ENCODE assay signal across 17 cellular contexts in genomic region chr11:67488155-67488480, GRCh38. TPM values are rescaled to one million over a fixed set of nuclear protein-coding genes. Genes with fewer than 3 reads are reported as not detected.
DNase-seq lines count a peak whose midpoint lies in the region; ATAC-seq and TF ChIP-seq lines count a peak whose summit lies in the region.
"Had no signal": no experiment of that assay in that cellular context is flagged by ENCODE, and none has a peak within 500 bp of the region (broad histone marks: within the 10 kb centered on the region; RNA-seq: fewer than 3 reads in every experiment).

No MANE protein-coding gene starts in this region.

- H3K4me1 Mint-ChIP-seq in CD4-positive, CD25-positive, alpha-beta regulatory T cell, result peaks cover 5 to 67% (median 44%) of the 10 kb centered on the region in 4 donors
- peaks cover 53 to 66% (median 53%) of the 10 kb centered on the region in 3 donors for H3K4me1 Mint-ChIP-seq in CD8-positive, alpha-beta memory T cell
- H3K4me1 Mint-ChIP-seq in activated CD4-positive, alpha-beta memory T cell treated with anti-CD3 and anti-CD28 coated beads, Interleukin-2, amount 10 ng/mL, durations not matched to agents 7 days and 5 days, result peaks cover 59% of the 10 kb centered on the region
- H3K4me1 Mint-ChIP-seq in immature natural killer cell, result peaks cover 47 to 51% of the 10 kb centered on the region in 2 donors

- H3K27me3 ChIP-seq in CD4-positive, CD25-positive, alpha-beta regulatory T cell (ENCODE audit: control insufficient read depth, insufficient read depth, low read length), result no peaks in the 10 kb centered on the region
- no peaks in the 10 kb centered on the region for H3K27me3 ChIP-seq in CD8-positive, alpha-beta memory T cell (ENCODE audit: insufficient read depth, low read length, poor library complexity, severe bottlenecking)
- H3K27me3 ChIP-seq in gastroesophageal sphincter, result no peaks in the 10 kb centered on the region
- H3K27me3 ChIP-seq: heart right ventricle had no signal

- peaks cover 61% of the 10 kb centered on the region for H3K4me1 ChIP-seq in CD4-positive, CD25-positive, alpha-beta regulatory T cell (ENCODE audit: control insufficient read depth, insufficient read depth, low read length, poor library complexity, severe bottlenecking)
- H3K4me1 ChIP-seq in CD8-positive, alpha-beta memory T cell (ENCODE audit: insufficient read depth, low read length), result peaks cover 53% of the 10 kb centered on the region
- peaks cover 0 to 55% (median 18%) of the 10 kb centered on the region in 3 donors for H3K4me1 ChIP-seq in gastroesophageal sphincter

- peaks cover 48% of the 10 kb centered on the region for H3K36me3 ChIP-seq in CD4-positive, CD25-positive, alpha-beta regulatory T cell (ENCODE audit: control insufficient read depth, insufficient read depth, low read length)
- H3K36me3 ChIP-seq in CD8-positive, alpha-beta memory T cell (ENCODE audit: insufficient read depth, low read length), result peaks cover 27% of the 10 kb centered on the region
- H3K36me3 ChIP-seq in gastroesophageal sphincter, result peaks cover 0 to 64% of the 10 kb centered on the region in 2 donors
- H3K36me3 ChIP-seq: prostate gland had no signal

- TF ChIP-seq POLR2A in gastroesophageal sphincter (IDR thresholded peaks at IDR 0.05), result no peak

- TF ChIP-seq CTCF in gastroesophageal sphincter (IDR thresholded peaks at IDR 0.05), result no peak

- WGBS in gastroesophageal sphincter (ENCODE audit: low coverage in 1 of 2), 2 donors, result 50% methylated on average over 1 of the region's 5 CpGs; no CpG with 5 or more reads in 1 of the 2 donors

- no peak overlapping the region for H3K4me3 ChIP-seq in CD4-positive, CD25-positive, alpha-beta regulatory T cell (ENCODE audit: low read depth, low read length)
- H3K4me3 ChIP-seq in CD8-positive, alpha-beta memory T cell (ENCODE audit: low read length), result no peak overlapping the region
- H3K4me3 ChIP-seq in gastroesophageal sphincter, result no peak overlapping the region
- H3K4me3 ChIP-seq: heart right ventricle, lung, prostate gland had no signal

- CTCF ChIA-PET in CD8-positive, alpha-beta memory T cell (lab: Charles Lee), result interaction anchor here (1.0 to 2.7 kb wide), 4 partner anchors 17 to 137 kb away, joined by 3 to 6 read pairs (median 5); partner anchors contain the start of genes PITPNM1 and PTPRCAP
- CTCF ChIA-PET in activated CD4-positive, alpha-beta memory T cell treated with anti-CD3 and anti-CD28 coated beads, Interleukin-2, amount 10 ng/mL, durations not matched to agents 7 days and 5 days (lab: Charles Lee), result interaction anchor here (0.7 to 1.4 kb wide), 4 partner anchors 50 to 86 kb away, joined by 3 to 5 read pairs (median 3); partner anchors contain the start of genes PTPRCAP and TBC1D10C

- H3K9me3 Mint-ChIP-seq in CD4-positive, CD25-positive, alpha-beta regulatory T cell, result no peaks in the 10 kb centered on the region
- H3K9me3 Mint-ChIP-seq in CD8-positive, alpha-beta memory T cell, result no peaks in the 10 kb centered on the region
- H3K9me3 Mint-ChIP-seq in activated CD4-positive, alpha-beta memory T cell treated with anti-CD3 and anti-CD28 coated beads, Interleukin-2, amount 10 ng/mL, durations not matched to agents 7 days and 5 days, result no peaks in the 10 kb centered on the region
- H3K9me3 Mint-ChIP-seq in immature natural killer cell, result no peaks in the 10 kb centered on the region

- ATAC-seq in CD4-positive, CD25-positive, alpha-beta regulatory T cell (ENCODE audit: low read depth in 2 of 2), result no peak
- no peak for ATAC-seq in gastroesophageal sphincter
- ATAC-seq in GM21717 (IDR thresholded peaks at IDR 0.05; ENCODE audit: unreplicated experiment), result no peak
- ATAC-seq: heart right ventricle had no signal

- no peaks in the 10 kb centered on the region for H3K9me3 ChIP-seq in CD4-positive, CD25-positive, alpha-beta regulatory T cell (ENCODE audit: control insufficient read depth in 2 of 2, low read length in 2 of 2)
- no peaks in the 10 kb centered on the region for H3K9me3 ChIP-seq in CD8-positive, alpha-beta memory T cell (ENCODE audit: low read length)
- H3K9me3 ChIP-seq in gastroesophageal sphincter, result no peaks in the 10 kb centered on the region
- H3K9me3 ChIP-seq: heart right ventricle, prostate gland had no signal

- POLR2A ChIA-PET in CD8-positive, alpha-beta memory T cell (lab: Charles Lee), result no interaction called here
- POLR2A ChIA-PET in activated CD4-positive, alpha-beta memory T cell treated with anti-CD3 and anti-CD28 coated beads, Interleukin-2, amount 10 ng/mL, durations not matched to agents 7 days and 5 days (lab: Charles Lee), result interaction anchor here (0.8 to 7.9 kb wide), 9 partner anchors 17 to 234 kb away, joined by 3 to 94 read pairs (median 4); partner anchors contain the start of genes PITPNM1, PPP1CA, RAD9A and TBC1D10C

- peaks cover 18% of the 10 kb centered on the region for H3K36me3 Mint-ChIP-seq in CD4-positive, CD25-positive, alpha-beta regulatory T cell
- H3K36me3 Mint-ChIP-seq in CD8-positive, alpha-beta memory T cell, result peaks cover 4 to 67% (median 12%) of the 10 kb centered on the region in 3 donors
- peaks cover 58% of the 10 kb centered on the region for H3K36me3 Mint-ChIP-seq in activated CD4-positive, alpha-beta memory T cell treated with anti-CD3 and anti-CD28 coated beads, Interleukin-2, amount 10 ng/mL, durations not matched to agents 7 days and 5 days (ENCODE audit: low read depth)
- H3K36me3 Mint-ChIP-seq in immature natural killer cell, result peaks cover 0 to 15% (median 9%) of the 10 kb centered on the region in 3 donors

- peaks cover 4% of the 10 kb centered on the region for H3K27me3 Mint-ChIP-seq in CD4-positive, CD25-positive, alpha-beta regulatory T cell
- H3K27me3 Mint-ChIP-seq in CD8-positive, alpha-beta memory T cell, result no peaks in the 10 kb centered on the region
- H3K27me3 Mint-ChIP-seq in activated CD4-positive, alpha-beta memory T cell treated with anti-CD3 and anti-CD28 coated beads, Interleukin-2, amount 10 ng/mL, durations not matched to agents 7 days and 5 days, result no peaks in the 10 kb centered on the region
- peaks cover 1 to 5% (median 3%) of the 10 kb centered on the region in 3 donors for H3K27me3 Mint-ChIP-seq in immature natural killer cell (ENCODE audit: low read depth in 3 of 3)

- peak overlapping the region; percentile 90 to 99 (median 99) for H3K27ac Mint-ChIP-seq in CD4-positive, CD25-positive, alpha-beta regulatory T cell
- H3K27ac Mint-ChIP-seq in CD8-positive, alpha-beta memory T cell, result peak overlapping the region in 7 of 8 donors; percentile 86 to 98 (median 92)
- peak overlapping the region; percentile 99 for H3K27ac Mint-ChIP-seq in activated CD4-positive, alpha-beta memory T cell treated with anti-CD3 and anti-CD28 coated beads, Interleukin-2, amount 10 ng/mL, durations not matched to agents 7 days and 5 days
- H3K27ac Mint-ChIP-seq in immature natural killer cell, result peak overlapping the region in 4 of 6 donors; percentile 47 to 78 (median 68)

- no peak for TF ChIP-seq EP300 in gastroesophageal sphincter (IDR thresholded peaks at IDR 0.05)

- H3K27ac ChIP-seq in CD4-positive, CD25-positive, alpha-beta regulatory T cell (ENCODE audit: insufficient read depth, low read length, poor library complexity, severe bottlenecking), result peak overlapping the region; percentile 92
- no peak overlapping the region for H3K27ac ChIP-seq in CD8-positive, alpha-beta memory T cell (ENCODE audit: low read depth, low read length)
- H3K27ac ChIP-seq in gastroesophageal sphincter, result no peak overlapping the region
- H3K27ac ChIP-seq: prostate gland had no signal

- DNase-seq in CD4-positive, CD25-positive, alpha-beta regulatory T cell, result no peak
- no peak for DNase-seq in CD8-positive, alpha-beta memory T cell
- DNase-seq in activated CD4-positive, alpha-beta memory T cell treated with anti-CD3 and anti-CD28 coated beads, Interleukin-2, amount 10 ng/mL, durations not matched to agents 7 days and 5 days, result no peak
- no peak for DNase-seq in immature natural killer cell
- no peak for DNase-seq in NCI-H2081 treated with DMSO at 0.1 percent for 48 hours (lab: John Stamatoyannopoulos, UW)
- DNase-seq: activated effector memory CD4-positive, alpha-beta T cell treated with Interleukin-2 at 50 U/mL for 16 hours; GDM1; heart right ventricle; NCI-H1105 treated with DMSO at 0.1 percent for 48 hours; NCI-H2107; NCI-H69; OCI-M1; SIG-M5 had no signal

- H3K4me3 Mint-ChIP-seq in CD4-positive, CD25-positive, alpha-beta regulatory T cell, result peak overlapping the region in 3 of 4 donors; percentile 65 to 85 (median 76)
- peak overlapping the region; percentile 10 to 74 (median 46) for H3K4me3 Mint-ChIP-seq in CD8-positive, alpha-beta memory T cell
- H3K4me3 Mint-ChIP-seq in activated CD4-positive, alpha-beta memory T cell treated with anti-CD3 and anti-CD28 coated beads, Interleukin-2, amount 10 ng/mL, durations not matched to agents 7 days and 5 days, result peak overlapping the region; percentile 59
- no peak overlapping the region for H3K4me3 Mint-ChIP-seq in immature natural killer cell

RNA-seq across cellular contexts. Expression of gene AIP, which starts 5.3 kb away (rescaled TPM):
- 124 TPM for total RNA-seq in CD4-positive, CD25-positive, alpha-beta regulatory T cell
- polyA plus RNA-seq in CD4-positive, CD25-positive, alpha-beta regulatory T cell, result 100 to 1,000 TPM; 200 to 234 (median 219) TPM
- total RNA-seq in CD8-positive, alpha-beta memory T cell, result 100 to 1,000 TPM; 160 to 171 TPM
- polyA plus RNA-seq in CD8-positive, alpha-beta memory T cell, result 210 TPM
- 100 to 1,000 TPM; 152 to 159 TPM for total RNA-seq in activated CD4-positive, alpha-beta memory T cell treated with anti-CD3 and anti-CD28 coated beads, Interleukin-2, amount 10 ng/mL, durations not matched to agents 7 days and 5 days
- polyA plus RNA-seq in immature natural killer cell, result 100 to 1,000 TPM; 130 to 163 (median 157) TPM
- 10 to 100 TPM; 65.4 to 87.5 (median 78.1) TPM for total RNA-seq in gastroesophageal sphincter

RNA-seq across cellular contexts. Expression of gene PITPNM1, which starts 17.0 kb away (rescaled TPM):
- 116 TPM for total RNA-seq in CD4-positive, CD25-positive, alpha-beta regulatory T cell
- polyA plus RNA-seq in CD4-positive, CD25-positive, alpha-beta regulatory T cell, result 10 to 100 TPM; 15.7 to 21.3 (median 17.6) TPM
- 100 to 1,000 TPM in 1 of 2 experiments, 10 to 100 TPM in 1; 94.0 to 109 TPM for total RNA-seq in CD8-positive, alpha-beta memory T cell
- 49.6 TPM for polyA plus RNA-seq in CD8-positive, alpha-beta memory T cell
- 100 to 1,000 TPM; 116 to 120 TPM for total RNA-seq in activated CD4-positive, alpha-beta memory T cell treated with anti-CD3 and anti-CD28 coated beads, Interleukin-2, amount 10 ng/mL, durations not matched to agents 7 days and 5 days
- polyA plus RNA-seq in immature natural killer cell, result 10 to 100 TPM in 2 of 3 donors, 1 to 10 TPM in 1; 3.6 to 29.2 (median 10.2) TPM
- 10 to 100 TPM in 3 of 4 donors, 1 to 10 TPM in 1; 9.5 to 18.7 (median 15.4) TPM for total RNA-seq in gastroesophageal sphincter

RNA-seq across cellular contexts. Expression of gene TMEM134, which starts 19.1 kb away (rescaled TPM):
- total RNA-seq in CD4-positive, CD25-positive, alpha-beta regulatory T cell, result 48.7 TPM
- 100 to 1,000 TPM; 148 to 228 (median 172) TPM for polyA plus RNA-seq in CD4-positive, CD25-positive, alpha-beta regulatory T cell
- 10 to 100 TPM; 49.6 to 57.9 TPM for total RNA-seq in CD8-positive, alpha-beta memory T cell
- polyA plus RNA-seq in CD8-positive, alpha-beta memory T cell, result 152 TPM
- total RNA-seq in activated CD4-positive, alpha-beta memory T cell treated with anti-CD3 and anti-CD28 coated beads, Interleukin-2, amount 10 ng/mL, durations not matched to agents 7 days and 5 days, result 10 to 100 TPM; 36.3 to 37.6 TPM
- polyA plus RNA-seq in immature natural killer cell, result 100 to 1,000 TPM; 154 to 255 (median 189) TPM
- total RNA-seq in gastroesophageal sphincter, result 10 to 100 TPM; 22.2 to 35.2 (median 32.5) TPM

RNA-seq across cellular contexts. Expression of gene CDK2AP2, which starts 19.8 kb away (rescaled TPM):
- 38.5 TPM for total RNA-seq in CD4-positive, CD25-positive, alpha-beta regulatory T cell
- polyA plus RNA-seq in CD4-positive, CD25-positive, alpha-beta regulatory T cell, result 100 to 1,000 TPM; 113 to 135 (median 128) TPM
- 10 to 100 TPM; 60.7 to 68.9 TPM for total RNA-seq in CD8-positive, alpha-beta memory T cell
- polyA plus RNA-seq in CD8-positive, alpha-beta memory T cell, result 173 TPM
- 100 to 1,000 TPM; 116 to 119 TPM for total RNA-seq in activated CD4-positive, alpha-beta memory T cell treated with anti-CD3 and anti-CD28 coated beads, Interleukin-2, amount 10 ng/mL, durations not matched to agents 7 days and 5 days
- polyA plus RNA-seq in immature natural killer cell, result 100 to 1,000 TPM; 190 to 301 (median 226) TPM
- total RNA-seq in gastroesophageal sphincter, result 10 to 100 TPM; 29.1 to 69.3 (median 53.9) TPM

RNA-seq across cellular contexts. Expression of gene CABP4, which starts 33.0 kb away (rescaled TPM):
- total RNA-seq in CD4-positive, CD25-positive, alpha-beta regulatory T cell, result 13.2 TPM
- polyA plus RNA-seq in CD4-positive, CD25-positive, alpha-beta regulatory T cell, result 1 to 10 TPM in 1 of 4 donors, under 1 TPM in 3; 0.57 to 1.2 (median 0.92) TPM
- under 1 TPM; 0.28 to 0.33 TPM for total RNA-seq in CD8-positive, alpha-beta memory T cell
- polyA plus RNA-seq in CD8-positive, alpha-beta memory T cell, result 0.36 TPM
- total RNA-seq in activated CD4-positive, alpha-beta memory T cell treated with anti-CD3 and anti-CD28 coated beads, Interleukin-2, amount 10 ng/mL, durations not matched to agents 7 days and 5 days, result 1 to 10 TPM; 2.3 to 3.3 TPM
- polyA plus RNA-seq in immature natural killer cell, result 1 to 10 TPM in 1 of 3 donors, not detected in 2; 1.6 TPM
- total RNA-seq in gastroesophageal sphincter, result 1 to 10 TPM in 1 of 4 donors, under 1 TPM in 3; 0.13 to 2.4 (median 0.77) TPM

Comparison
In these comparisons a context has a peak if more than half of its experiments do, and no peak if none do; other contexts are left out.
1. H3K4me3 Mint-ChIP-seq: peak in CD4-positive, CD25-positive, alpha-beta regulatory T cell (3 of 4), CD8-positive, alpha-beta memory T cell (7 of 7) and activated CD4-positive, alpha-beta memory T cell treated with anti-CD3 and anti-CD28 coated beads, Interleukin-2, amount 10 ng/mL, durations not matched to agents 7 days and 5 days (single experiment); none in immature natural killer cell (0 of 5).
2. Peak in every context shown above with its lines, with median percentiles within 50 percentile points of each other: H3K27ac Mint-ChIP-seq.